8 cellular contexts compared by ENCODE assay signal in genomic region chr4:145481942-145482208, GRCh38. TPM values are rescaled to one million over a fixed set of nuclear protein-coding genes. Genes with fewer than 3 reads are reported as not detected.
DNase-seq lines count a peak whose midpoint lies in the region; ATAC-seq, FAIRE-seq and TF ChIP-seq lines count a peak whose summit lies in the region.

No MANE protein-coding gene starts in this region.

- 0 out of 2 replicates have a peak, but pooled peaks cover 4% of the 10 kb centered on the region for H3K36me3 ChIP-seq in BLaER1

- intact Hi-C loops in dorsolateral prefrontal cortex (cut with DNase I): loop anchor here (5.0 to 10.0 kb wide), 7 partner anchors 50 to 693 kb away; partner anchors contain the start of genes OTUD4 (in 2 of the 2), LSM6 (in 1 of the 2) and MMAA (in 1 of the 2)

- H3K4me1 ChIP-seq in BLaER1: peaks cover 49% of the 10 kb centered on the region

- H3K4me2 ChIP-seq in BLaER1: peak overlapping the region; percentile 76

- FAIRE-seq in HTR-8/SVneo (lab: Jason Lieb, UNC): no peak

- peak overlapping the region in 1 of 10 donors; percentile 60 for H3K4me3 Mint-ChIP-seq in naive thymus-derived CD8-positive, alpha-beta T cell

- H3K4me1 Mint-ChIP-seq in naive thymus-derived CD8-positive, alpha-beta T cell: peaks cover 5 to 12% (median 8%) of the 10 kb centered on the region in 4 donors

- peaks cover 11% of the 10 kb centered on the region; the same call in 1 of the 2 replicates for H3K9me3 ChIP-seq in BLaER1

- H3K27me3 ChIP-seq in BLaER1: no peaks in the 10 kb centered on the region
- no peaks in the 10 kb centered on the region for H3K27me3 ChIP-seq in dorsolateral prefrontal cortex

- no peak for TF ChIP-seq CTCF in dorsolateral prefrontal cortex (IDR thresholded peaks at IDR 0.05 in 54 of 56, conservative IDR thresholded peaks at IDR 0.05 in 2 of 56; ENCODE audit: low read depth in 1 of 56, partially characterized antibody in 56 of 56)

- peak overlapping the region; percentile 96 for H3K9ac ChIP-seq in BLaER1

- peaks cover 19 to 36% (median 28%) of the 10 kb centered on the region in 5 donors for H3K27me3 Mint-ChIP-seq in naive thymus-derived CD8-positive, alpha-beta T cell

- ATAC-seq in HG03064 (IDR thresholded peaks at IDR 0.05; ENCODE audit: low read depth, unreplicated experiment) (peak; percentile 15), GM19023 (IDR thresholded peaks at IDR 0.05; ENCODE audit: unreplicated experiment) (no peak)
- ATAC-seq in naive thymus-derived CD8-positive, alpha-beta T cell: peak; percentile 20 to 37

- no peaks in the 10 kb centered on the region for H3K36me3 Mint-ChIP-seq in naive thymus-derived CD8-positive, alpha-beta T cell

- peaks cover 28% of the 10 kb centered on the region for H4K20me1 ChIP-seq in BLaER1

- H3K9me3 Mint-ChIP-seq in naive thymus-derived CD8-positive, alpha-beta T cell: peaks cover 0 to 2% (median 0%) of the 10 kb centered on the region in 9 donors

- no peak overlapping the region for H3K27ac Mint-ChIP-seq in naive thymus-derived CD8-positive, alpha-beta T cell

- H3K27ac ChIP-seq in BLaER1: peak overlapping the region; percentile 99
- peak overlapping the region; percentile 62 to 98 (median 93) for H3K27ac ChIP-seq in dorsolateral prefrontal cortex

- POLR2A ChIA-PET in naive thymus-derived CD8-positive, alpha-beta T cell (lab: Charles Lee): no interaction called here

- H3K4me3 ChIP-seq in BLaER1 (peak overlapping the region; percentile 98), dorsolateral prefrontal cortex (peak overlapping the region; percentile 48 to 96 (median 86))

- no peak for DNase-seq in dorsolateral prefrontal cortex
- peak in 3 of 10 donors; percentile 8 to 19 (median 16) for DNase-seq in naive thymus-derived CD8-positive, alpha-beta T cell
- no peak for DNase-seq in HTR-8/SVneo (ENCODE audit: insufficient read length, low spot score)
- DNase-seq in NCI-H146 (lab: John Stamatoyannopoulos, UW): no peak
- DNase-seq in iPS-NIHi11 (ENCODE audit: low spot score): no peak

RNA-seq across cellular contexts. Expression of gene SMAD1, which starts 0.2 kb away (rescaled TPM):
- 10 to 100 TPM; 18.8 to 78.1 (median 34.1) TPM for total RNA-seq in dorsolateral prefrontal cortex
- not detected for total RNA-seq in naive thymus-derived CD8-positive, alpha-beta T cell
- under 1 TPM; 0.34 to 0.73 (median 0.67) TPM for polyA plus RNA-seq in naive thymus-derived CD8-positive, alpha-beta T cell

Comparison
In these comparisons a context has a peak if more than half of its experiments do, and no peak if none do; other contexts are left out.
1. RNA of gene SMAD1, which starts 0.2 kb away (total RNA-seq): 18.8 to 78.1 TPM in dorsolateral prefrontal cortex; not detected in naive thymus-derived CD8-positive, alpha-beta T cell; every median in the first group is over 10 times any median in the second.